In the genomic region with DNA sequence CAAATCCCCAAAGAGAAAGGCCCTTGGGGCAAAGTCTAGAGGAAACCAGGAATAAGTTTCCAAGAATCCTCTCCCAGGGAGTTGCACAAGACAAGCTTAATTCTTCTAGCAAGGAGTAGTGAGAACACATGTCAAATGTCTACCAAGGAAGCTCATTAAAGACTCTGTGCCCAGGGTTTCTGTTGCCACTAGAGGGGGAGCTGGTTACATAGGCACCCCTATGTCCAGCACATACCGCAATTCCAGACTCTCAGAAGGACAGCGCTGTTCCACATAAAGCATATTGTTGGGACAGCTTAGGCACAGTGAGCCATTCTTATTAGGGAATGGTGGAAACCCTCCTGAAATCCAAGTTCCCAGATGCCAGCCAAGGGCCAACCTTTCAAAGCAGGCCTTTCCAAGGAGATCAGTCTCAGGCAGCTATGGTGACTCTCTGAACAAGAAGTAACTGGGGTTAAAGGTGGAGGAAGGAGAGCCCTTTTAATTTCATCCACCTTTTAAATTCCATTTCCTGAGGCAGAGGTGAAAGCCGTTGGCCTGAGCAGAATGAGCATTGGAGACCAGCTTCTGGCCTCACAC, we compare ENCODE assay signal across 8 cellular contexts.
A peak's percentile ranks its signal among the peaks of the same experiment; 100 is the strongest.
DNase-seq lines count a peak whose midpoint lies in the region; ATAC-seq and TF ChIP-seq lines count a peak whose summit lies in the region.

No MANE protein-coding gene starts in this region.

- peaks cover 0 to 9% (median 3%) of the 10 kb centered on the region in 3 donors for H3K27me3 Mint-ChIP-seq in immature natural killer cell (ENCODE audit: low read depth in 3 of 3)

- DNase-seq in Kasumi-1 (lab: John Stamatoyannopoulos, UW) (peak; percentile 36 to 49), astrocyte of the spinal cord (ENCODE audit: low read depth, low spot score) (peak; percentile 58), islet precursor cell (peak; percentile 53), immature natural killer cell (no peak), ecto neural progenitor cell (ENCODE audit: low spot score) (no peak)
- no peak for DNase-seq in activated CD4-positive, alpha-beta T cell treated with anti-CD3 and anti-CD28 coated beads, Interleukin-2, amount 50 U/mL, for 1 hour

- no peaks in the 10 kb centered on the region for H3K4me1 Mint-ChIP-seq in immature natural killer cell

- no peak overlapping the region for H3K27ac ChIP-seq in C4-2B

- in situ Hi-C loops in astrocyte of the spinal cord (cut with HindIII; ENCODE audit: low sequenced_read_pairs): no loop called here

- no peak for ATAC-seq in GM18868 (IDR thresholded peaks at IDR 0.05; ENCODE audit: unreplicated experiment)

- no peak overlapping the region for H3K27ac Mint-ChIP-seq in immature natural killer cell

- H3K36me3 Mint-ChIP-seq in immature natural killer cell: peaks cover 2 to 4% (median 2%) of the 10 kb centered on the region in 3 donors

- peak; percentile 42 for TF ChIP-seq CTCF in C4-2B (conservative IDR thresholded peaks at IDR 0.05)
- peak; percentile 77 for TF ChIP-seq CTCF in astrocyte of the spinal cord (IDR thresholded peaks at IDR 0.05; ENCODE audit: low read depth, low read length)

- peaks cover 0 to 2% (median 0%) of the 10 kb centered on the region in 6 donors for H3K9me3 Mint-ChIP-seq in immature natural killer cell

- H3K4me3 Mint-ChIP-seq in immature natural killer cell: no peak overlapping the region

- no peak overlapping the region for H3K4me3 ChIP-seq in astrocyte of the spinal cord (ENCODE audit: low read depth, low read length)

Comparison
In these comparisons a context has a peak if more than half of its experiments do, and no peak if none do; other contexts are left out.
1. DNase-seq: peak in Kasumi-1 (2 of 2), astrocyte of the spinal cord (single experiment) and islet precursor cell (single experiment); none in immature natural killer cell (0 of 3), activated CD4-positive, alpha-beta T cell treated with anti-CD3 and anti-CD28 coated beads, Interleukin-2, amount 50 U/mL, for 1 hour (single experiment) and ecto neural progenitor cell (single experiment).